ENCODE assay signal across 1 cellular context in the genomic region with DNA sequence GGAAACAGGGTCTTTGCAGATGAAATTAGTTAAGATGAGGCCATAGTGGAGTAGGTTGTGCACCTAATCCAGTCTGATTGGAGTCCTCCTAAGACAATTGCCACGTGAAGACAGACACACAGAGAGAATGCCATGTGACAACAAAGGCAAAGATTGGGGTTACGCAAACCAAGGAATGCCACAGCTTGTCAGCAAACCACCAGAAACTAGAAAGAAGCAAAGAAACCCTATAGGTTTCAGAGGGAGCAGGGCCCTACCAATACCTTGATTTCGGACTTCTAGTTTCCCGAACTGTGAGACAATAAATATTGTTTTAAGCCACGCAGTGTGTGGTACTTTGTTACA.
TF ChIP-seq lines count a peak whose summit lies in the region.

No MANE protein-coding gene starts in this region.

TF ChIP-seq in IMR-90, 13 proteins besides CTCF, POLR2A, EP300 and RAD21:
- no peak for TF ChIP-seq MAFK (IDR thresholded peaks at IDR 0.05; ENCODE audit: low read depth, low read length)
- no peak for TF ChIP-seq NFE2L2 (IDR thresholded peaks at IDR 0.05; ENCODE audit: low read depth, low read length)
- no peak for TF ChIP-seq FOS (IDR thresholded peaks at IDR 0.05; ENCODE audit: low read depth, low read length)
- peak; percentile 44; the same call in 1 of the 2 replicates for TF ChIP-seq CEBPB (IDR thresholded peaks at IDR 0.05; ENCODE audit: low read depth, low read length)
- TF ChIP-seq, protein P1, sequence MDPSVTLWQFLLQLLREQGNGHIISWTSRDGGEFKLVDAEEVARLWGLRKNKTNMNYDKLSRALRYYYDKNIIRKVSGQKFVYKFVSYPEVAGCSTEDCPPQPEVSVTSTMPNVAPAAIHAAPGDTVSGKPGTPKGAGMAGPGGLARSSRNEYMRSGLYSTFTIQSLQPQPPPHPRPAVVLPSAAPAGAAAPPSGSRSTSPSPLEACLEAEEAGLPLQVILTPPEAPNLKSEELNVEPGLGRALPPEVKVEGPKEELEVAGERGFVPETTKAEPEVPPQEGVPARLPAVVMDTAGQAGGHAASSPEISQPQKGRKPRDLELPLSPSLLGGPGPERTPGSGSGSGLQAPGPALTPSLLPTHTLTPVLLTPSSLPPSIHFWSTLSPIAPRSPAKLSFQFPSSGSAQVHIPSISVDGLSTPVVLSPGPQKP (IDR thresholded peaks at IDR 0.05; ENCODE audit: borderline replicate concordance, low read depth, low read length): no peak
